ENCODE assay signal across 1 cellular context in the genomic region with DNA sequence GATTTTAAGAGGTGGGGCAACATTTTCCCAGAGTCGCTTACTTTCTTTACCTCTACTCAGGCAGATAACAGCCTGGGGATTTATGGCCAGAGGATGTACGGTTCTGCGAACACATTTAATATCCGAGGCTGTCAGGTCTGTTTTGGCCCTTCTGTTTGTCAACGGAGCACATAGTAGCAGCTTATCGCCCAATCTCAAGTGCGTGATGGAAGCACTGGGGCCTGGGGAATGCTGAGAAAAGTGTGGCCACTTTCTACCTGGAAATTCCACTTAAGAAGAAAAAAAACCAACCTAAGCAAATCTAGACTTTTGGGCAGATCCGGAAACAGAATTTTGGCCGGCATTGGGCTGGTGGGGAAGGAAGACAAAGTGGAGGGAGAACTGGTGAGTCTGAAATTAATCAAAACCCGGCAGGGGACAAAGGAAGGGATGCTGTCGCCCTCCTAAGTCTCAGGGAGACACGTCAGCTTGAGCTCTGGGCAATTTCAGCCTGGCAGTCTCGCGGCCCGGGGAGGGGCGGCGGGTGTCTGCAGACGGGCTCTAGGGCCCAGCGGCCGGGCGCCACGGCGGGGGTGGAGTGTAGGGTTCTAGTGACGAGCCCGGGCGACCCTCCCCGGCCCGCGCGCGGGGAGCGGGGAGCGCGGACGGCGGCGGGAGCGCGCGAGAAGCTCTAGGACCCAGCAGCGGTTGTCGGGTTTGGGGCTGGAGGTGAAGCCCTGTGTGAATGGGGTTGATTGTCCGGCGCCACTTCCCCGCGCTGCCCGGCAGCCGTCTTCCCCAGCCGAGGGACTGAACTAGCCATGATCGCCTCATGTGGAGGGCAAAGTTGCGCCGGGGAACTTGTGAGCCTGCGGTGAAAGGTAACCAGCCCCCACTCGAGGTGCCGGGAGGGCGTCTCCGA.
A peak's percentile ranks its signal among the peaks of the same experiment; 100 is the strongest.
TF ChIP-seq lines count a peak whose summit lies in the region.

A gene with protein sequence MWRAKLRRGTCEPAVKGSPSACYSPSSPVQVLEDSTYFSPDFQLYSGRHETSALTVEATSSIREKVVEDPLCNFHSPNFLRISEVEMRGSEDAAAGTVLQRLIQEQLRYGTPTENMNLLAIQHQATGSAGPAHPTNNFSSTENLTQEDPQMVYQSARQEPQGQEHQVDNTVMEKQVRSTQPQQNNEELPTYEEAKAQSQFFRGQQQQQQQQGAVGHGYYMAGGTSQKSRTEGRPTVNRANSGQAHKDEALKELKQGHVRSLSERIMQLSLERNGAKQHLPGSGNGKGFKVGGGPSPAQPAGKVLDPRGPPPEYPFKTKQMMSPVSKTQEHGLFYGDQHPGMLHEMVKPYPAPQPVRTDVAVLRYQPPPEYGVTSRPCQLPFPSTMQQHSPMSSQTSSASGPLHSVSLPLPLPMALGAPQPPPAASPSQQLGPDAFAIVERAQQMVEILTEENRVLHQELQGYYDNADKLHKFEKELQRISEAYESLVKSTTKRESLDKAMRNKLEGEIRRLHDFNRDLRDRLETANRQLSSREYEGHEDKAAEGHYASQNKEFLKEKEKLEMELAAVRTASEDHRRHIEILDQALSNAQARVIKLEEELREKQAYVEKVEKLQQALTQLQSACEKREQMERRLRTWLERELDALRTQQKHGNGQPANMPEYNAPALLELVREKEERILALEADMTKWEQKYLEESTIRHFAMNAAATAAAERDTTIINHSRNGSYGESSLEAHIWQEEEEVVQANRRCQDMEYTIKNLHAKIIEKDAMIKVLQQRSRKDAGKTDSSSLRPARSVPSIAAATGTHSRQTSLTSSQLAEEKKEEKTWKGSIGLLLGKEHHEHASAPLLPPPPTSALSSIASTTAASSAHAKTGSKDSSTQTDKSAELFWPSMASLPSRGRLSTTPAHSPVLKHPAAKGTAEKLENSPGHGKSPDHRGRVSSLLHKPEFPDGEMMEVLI (plus strand): TSS at position 656 of the 901 bp plus-strand sequence. CDS start 156 bp downstream, at position 812.

TF ChIP-seq in K562, 482 proteins besides CTCF, POLR2A, EP300 and RAD21 (continued from another document and continues in another):
- TF ChIP-seq KLF1 (tag; IDR thresholded peaks at IDR 0.05) (peak; percentile 63; the same call in 1 of the 2 replicates), PHF20 (IDR thresholded peaks at IDR 0.05; ENCODE audit: partially characterized antibody) (peak; percentile 9), ZNF282 (CRISPR knock-in tag; IDR thresholded peaks at IDR 0.05) (no peak), GTF2A2 (tag; IDR thresholded peaks at IDR 0.05) (no peak), CBX1 (IDR thresholded peaks at IDR 0.05; ENCODE audit: low read depth) (no peak; the same call in 1 of the 2 replicates), SMARCA4 (IDR thresholded peaks at IDR 0.05) (peak; percentile 47; the same call in 1 of the 2 replicates), ARID2 (IDR thresholded peaks at IDR 0.05) (no peak), NELFE (IDR thresholded peaks at IDR 0.05; ENCODE audit: insufficient read depth, insufficient read length) (no peak), TOE1 (IDR thresholded peaks at IDR 0.05; ENCODE audit: borderline replicate concordance) (peak; percentile 93), TOE1 (CRISPR knock-in tag; IDR thresholded peaks at IDR 0.05; ENCODE audit: borderline replicate concordance, low read depth) (no peak), HIVEP1 (CRISPR knock-in tag; IDR thresholded peaks at IDR 0.05) (peak; percentile 80; the same call in 1 of the 2 replicates), CEBPG (CRISPR knock-in tag; IDR thresholded peaks at IDR 0.05) (no peak), CEBPG (tag; conservative IDR thresholded peaks at IDR 0.05 in 1 of 2, IDR thresholded peaks at IDR 0.05 in 1 of 2) (peak in 1 of 2 experiments; percentile 23; a peak in 2 of 4 replicates), ETV1 (tag; conservative IDR thresholded peaks at IDR 0.05; ENCODE audit: low read depth) (peak; percentile 73), FOXO4 (CRISPR knock-in tag; IDR thresholded peaks at IDR 0.05) (0 out of 2 replicates have a peak, but pooled peaks have one; percentile 25), ZNF444 (CRISPR knock-in tag; IDR thresholded peaks at IDR 0.05) (0 out of 2 replicates have a peak, but pooled peaks have one; percentile 43), MAFF (IDR thresholded peaks at IDR 0.05; ENCODE audit: low read length) (no peak), SRF (CRISPR knock-in tag; IDR thresholded peaks at IDR 0.05) (no peak; a peak in 2 of 4 replicates), ZSCAN29 (IDR thresholded peaks at IDR 0.05) (no peak), LARP7 (IDR thresholded peaks at IDR 0.05) (peak; percentile 9; the same call in 1 of the 2 replicates), MLLT1 (IDR thresholded peaks at IDR 0.05) (peak in 1 of 2 experiments; percentile 35; a peak in 1 of 4 replicates), C11orf30 (IDR thresholded peaks at IDR 0.05; ENCODE audit: low read depth) (peak; percentile 72; the same call in 1 of the 2 replicates), TBP (optimal IDR thresholded peaks at IDR 0.05; ENCODE audit: low read depth, low read length) (peak; percentile 2), HDAC6 (IDR thresholded peaks at IDR 0.05; ENCODE audit: low read depth, low read length) (no peak), ELK3 (CRISPR knock-in tag; IDR thresholded peaks at IDR 0.05) (no peak), TAF1 (IDR thresholded peaks at IDR 0.05; ENCODE audit: control insufficient read depth, extremely low read depth, insufficient read depth, low read length, severe bottlenecking) (peak; percentile 49), ZC3H4 (CRISPR knock-in tag; IDR thresholded peaks at IDR 0.05; ENCODE audit: borderline replicate concordance) (no peak), HDAC3 (IDR thresholded peaks at IDR 0.05; ENCODE audit: borderline replicate concordance, partially characterized antibody) (peak; percentile 28), ZBTB1 (CRISPR knock-in tag; IDR thresholded peaks at IDR 0.05; ENCODE audit: borderline replicate concordance, low read depth) (no peak), ZNF134 (CRISPR knock-in tag; conservative IDR thresholded peaks at IDR 0.05) (no peak), ZNF354B (CRISPR knock-in tag; IDR thresholded peaks at IDR 0.05) (no peak), CHD2 (IDR thresholded peaks at IDR 0.05; ENCODE audit: low read depth, low read length) (no peak), HNRNPUL1 (IDR thresholded peaks at IDR 0.05; ENCODE audit: low read length) (no peak), PHB2 (IDR thresholded peaks at IDR 0.05; ENCODE audit: low read depth) (no peak), ZZZ3 (IDR thresholded peaks at IDR 0.05) (no peak), GATAD2A (IDR thresholded peaks at IDR 0.05) (0 out of 2 replicates have a peak, but pooled peaks have one; percentile 45)
- TF ChIP-seq, protein P1, sequence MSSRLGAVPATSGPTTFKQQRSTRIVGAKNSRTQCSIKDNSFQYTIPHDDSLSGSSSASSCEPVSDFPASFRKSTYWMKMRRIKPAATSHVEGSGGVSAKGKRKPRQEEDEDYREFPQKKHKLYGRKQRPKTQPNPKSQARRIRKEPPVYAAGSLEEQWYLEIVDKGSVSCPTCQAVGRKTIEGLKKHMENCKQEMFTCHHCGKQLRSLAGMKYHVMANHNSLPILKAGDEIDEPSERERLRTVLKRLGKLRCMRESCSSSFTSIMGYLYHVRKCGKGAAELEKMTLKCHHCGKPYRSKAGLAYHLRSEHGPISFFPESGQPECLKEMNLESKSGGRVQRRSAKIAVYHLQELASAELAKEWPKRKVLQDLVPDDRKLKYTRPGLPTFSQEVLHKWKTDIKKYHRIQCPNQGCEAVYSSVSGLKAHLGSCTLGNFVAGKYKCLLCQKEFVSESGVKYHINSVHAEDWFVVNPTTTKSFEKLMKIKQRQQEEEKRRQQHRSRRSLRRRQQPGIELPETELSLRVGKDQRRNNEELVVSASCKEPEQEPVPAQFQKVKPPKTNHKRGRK (tag; IDR thresholded peaks at IDR 0.05) = no peak
- TF ChIP-seq, protein P2, sequence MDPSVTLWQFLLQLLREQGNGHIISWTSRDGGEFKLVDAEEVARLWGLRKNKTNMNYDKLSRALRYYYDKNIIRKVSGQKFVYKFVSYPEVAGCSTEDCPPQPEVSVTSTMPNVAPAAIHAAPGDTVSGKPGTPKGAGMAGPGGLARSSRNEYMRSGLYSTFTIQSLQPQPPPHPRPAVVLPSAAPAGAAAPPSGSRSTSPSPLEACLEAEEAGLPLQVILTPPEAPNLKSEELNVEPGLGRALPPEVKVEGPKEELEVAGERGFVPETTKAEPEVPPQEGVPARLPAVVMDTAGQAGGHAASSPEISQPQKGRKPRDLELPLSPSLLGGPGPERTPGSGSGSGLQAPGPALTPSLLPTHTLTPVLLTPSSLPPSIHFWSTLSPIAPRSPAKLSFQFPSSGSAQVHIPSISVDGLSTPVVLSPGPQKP (CRISPR knock-in tag; IDR thresholded peaks at IDR 0.05) = no peak
- TF ChIP-seq, protein P3, sequence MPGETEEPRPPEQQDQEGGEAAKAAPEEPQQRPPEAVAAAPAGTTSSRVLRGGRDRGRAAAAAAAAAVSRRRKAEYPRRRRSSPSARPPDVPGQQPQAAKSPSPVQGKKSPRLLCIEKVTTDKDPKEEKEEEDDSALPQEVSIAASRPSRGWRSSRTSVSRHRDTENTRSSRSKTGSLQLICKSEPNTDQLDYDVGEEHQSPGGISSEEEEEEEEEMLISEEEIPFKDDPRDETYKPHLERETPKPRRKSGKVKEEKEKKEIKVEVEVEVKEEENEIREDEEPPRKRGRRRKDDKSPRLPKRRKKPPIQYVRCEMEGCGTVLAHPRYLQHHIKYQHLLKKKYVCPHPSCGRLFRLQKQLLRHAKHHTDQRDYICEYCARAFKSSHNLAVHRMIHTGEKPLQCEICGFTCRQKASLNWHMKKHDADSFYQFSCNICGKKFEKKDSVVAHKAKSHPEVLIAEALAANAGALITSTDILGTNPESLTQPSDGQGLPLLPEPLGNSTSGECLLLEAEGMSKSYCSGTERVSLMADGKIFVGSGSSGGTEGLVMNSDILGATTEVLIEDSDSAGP (CRISPR knock-in tag; IDR thresholded peaks at IDR 0.05) = no peak
- TF ChIP-seq, protein P4, sequence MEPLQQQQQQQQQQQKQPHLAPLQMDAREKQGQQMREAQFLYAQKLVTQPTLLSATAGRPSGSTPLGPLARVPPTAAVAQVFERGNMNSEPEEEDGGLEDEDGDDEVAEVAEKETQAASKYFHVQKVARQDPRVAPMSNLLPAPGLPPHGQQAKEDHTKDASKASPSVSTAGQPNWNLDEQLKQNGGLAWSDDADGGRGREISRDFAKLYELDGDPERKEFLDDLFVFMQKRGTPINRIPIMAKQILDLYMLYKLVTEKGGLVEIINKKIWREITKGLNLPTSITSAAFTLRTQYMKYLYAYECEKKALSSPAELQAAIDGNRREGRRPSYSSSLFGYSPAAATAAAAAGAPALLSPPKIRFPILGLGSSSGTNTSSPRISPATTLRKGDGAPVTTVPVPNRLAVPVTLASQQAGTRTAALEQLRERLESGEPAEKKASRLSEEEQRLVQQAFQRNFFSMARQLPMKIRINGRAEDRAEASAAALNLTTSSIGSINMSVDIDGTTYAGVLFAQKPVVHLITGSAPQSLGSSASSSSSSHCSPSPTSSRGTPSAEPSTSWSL (CRISPR knock-in tag; IDR thresholded peaks at IDR 0.05; ENCODE audit: borderline replicate concordance) = no peak
- TF ChIP-seq, protein P5, sequence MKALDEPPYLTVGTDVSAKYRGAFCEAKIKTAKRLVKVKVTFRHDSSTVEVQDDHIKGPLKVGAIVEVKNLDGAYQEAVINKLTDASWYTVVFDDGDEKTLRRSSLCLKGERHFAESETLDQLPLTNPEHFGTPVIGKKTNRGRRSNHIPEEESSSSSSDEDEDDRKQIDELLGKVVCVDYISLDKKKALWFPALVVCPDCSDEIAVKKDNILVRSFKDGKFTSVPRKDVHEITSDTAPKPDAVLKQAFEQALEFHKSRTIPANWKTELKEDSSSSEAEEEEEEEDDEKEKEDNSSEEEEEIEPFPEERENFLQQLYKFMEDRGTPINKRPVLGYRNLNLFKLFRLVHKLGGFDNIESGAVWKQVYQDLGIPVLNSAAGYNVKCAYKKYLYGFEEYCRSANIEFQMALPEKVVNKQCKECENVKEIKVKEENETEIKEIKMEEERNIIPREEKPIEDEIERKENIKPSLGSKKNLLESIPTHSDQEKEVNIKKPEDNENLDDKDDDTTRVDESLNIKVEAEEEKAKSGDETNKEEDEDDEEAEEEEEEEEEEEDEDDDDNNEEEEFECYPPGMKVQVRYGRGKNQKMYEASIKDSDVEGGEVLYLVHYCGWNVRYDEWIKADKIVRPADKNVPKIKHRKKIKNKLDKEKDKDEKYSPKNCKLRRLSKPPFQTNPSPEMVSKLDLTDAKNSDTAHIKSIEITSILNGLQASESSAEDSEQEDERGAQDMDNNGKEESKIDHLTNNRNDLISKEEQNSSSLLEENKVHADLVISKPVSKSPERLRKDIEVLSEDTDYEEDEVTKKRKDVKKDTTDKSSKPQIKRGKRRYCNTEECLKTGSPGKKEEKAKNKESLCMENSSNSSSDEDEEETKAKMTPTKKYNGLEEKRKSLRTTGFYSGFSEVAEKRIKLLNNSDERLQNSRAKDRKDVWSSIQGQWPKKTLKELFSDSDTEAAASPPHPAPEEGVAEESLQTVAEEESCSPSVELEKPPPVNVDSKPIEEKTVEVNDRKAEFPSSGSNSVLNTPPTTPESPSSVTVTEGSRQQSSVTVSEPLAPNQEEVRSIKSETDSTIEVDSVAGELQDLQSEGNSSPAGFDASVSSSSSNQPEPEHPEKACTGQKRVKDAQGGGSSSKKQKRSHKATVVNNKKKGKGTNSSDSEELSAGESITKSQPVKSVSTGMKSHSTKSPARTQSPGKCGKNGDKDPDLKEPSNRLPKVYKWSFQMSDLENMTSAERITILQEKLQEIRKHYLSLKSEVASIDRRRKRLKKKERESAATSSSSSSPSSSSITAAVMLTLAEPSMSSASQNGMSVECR (CRISPR knock-in tag; IDR thresholded peaks at IDR 0.05) = no peak
